ENCODE assay signal across 26 cellular contexts in the genomic region with DNA sequence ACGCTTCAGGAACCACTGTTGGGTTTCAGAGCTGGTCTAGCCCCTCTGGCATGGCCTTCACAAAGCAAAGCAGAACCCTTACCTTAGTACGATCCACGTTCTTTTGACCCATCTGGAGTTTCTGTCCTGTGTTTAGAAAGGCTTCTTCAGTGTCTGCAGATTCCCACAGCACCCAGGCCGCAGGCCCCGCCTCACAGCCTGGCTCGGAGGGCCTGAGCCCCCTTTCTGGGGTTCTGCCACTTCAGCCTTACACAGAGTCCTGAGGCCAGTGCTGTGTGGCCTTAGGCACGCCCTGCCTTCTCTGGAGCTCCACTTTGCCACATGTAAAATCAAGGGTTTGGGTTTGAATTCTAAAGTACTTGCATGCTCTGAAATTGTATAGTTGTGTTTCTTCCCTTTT. TPM values are rescaled to one million over a fixed set of nuclear protein-coding genes. Genes with fewer than 3 reads are reported as not detected.
"Had no signal": no experiment of that assay in that cellular context is flagged by ENCODE, and none has a peak within 500 bp of the region (broad histone marks: within the 10 kb centered on the region; RNA-seq: fewer than 3 reads in every experiment).

No MANE protein-coding gene starts in this region.

- H3K9me3 ChIP-seq: MG63, SK-N-SH had no signal

- H3K9ac ChIP-seq: SK-N-SH had no signal

- ATAC-seq: HepG2, Panc1, PC-3 had no signal

- H3K27me3 ChIP-seq: MG63 had no signal

- H3K4me2 ChIP-seq: SK-N-SH had no signal

- H3K4me3 ChIP-seq: MG63 had no signal

- DNase-seq: IMR-90, Karpas-422, KG1, MG63, NCI-H1092, NCI-H1105 treated with DMSO at 0.1 percent for 48 hours, NCI-H1417 treated with DMSO at 0.1 percent for 48 hours, NCI-H146, NCI-H1694 treated with DMSO at 0.1 percent for 48 hours, NCI-H1930, NCI-H2081, NCI-H2107, NCI-H2227 treated with DMSO at 0.1 percent for 48 hours, NCI-H446, NCI-H510A, NCI-H524 treated with DMSO at 0.1 percent for 48 hours, NCI-H69, NCI-H774, PC-3, Right ventricle myocardium superior, SIG-M5, SK-N-SH, SW 1271 had no signal

- FAIRE-seq: HepG2 had no signal

RNA-seq across cellular contexts. Expression of gene PRDM12, which starts 31.6 kb away (rescaled TPM):
- total RNA-seq: IMR-90, PC-3, Right ventricle myocardium superior, SK-MEL-5 had no signal
- polyA plus RNA-seq: IMR-90 had no signal
